Comparison of ENCODE assay signal across 8 cellular contexts in genomic region chr11:83158474-83158786, GRCh38. TPM values are rescaled to one million over a fixed set of nuclear protein-coding genes. Genes with fewer than 3 reads are reported as not detected.
DNase-seq lines count a peak whose midpoint lies in the region; ATAC-seq and TF ChIP-seq lines count a peak whose summit lies in the region.

No MANE protein-coding gene starts in this region.

- in situ Hi-C loops in transverse colon (cut with MboI; ENCODE audit: low pct_ligation_motif_present in 1 of 4, low pct_unique_long_range_greater_than_20kb in 1 of 4, low sequenced_read_pairs in 3 of 4): loop anchor here in 2 of 4 donors (10.0 to 25.0 kb wide), 2 partner anchors 84 to 246 kb away; partner anchors contain the start of genes DDIAS (in 1 of the 2), PRCP (in 1 of the 2) and RAB30 (in 1 of the 2)

- H3K27me3 ChIP-seq in body of pancreas (no peaks in the 10 kb centered on the region), lung (ENCODE audit: control insufficient read depth, insufficient read depth) (no peaks in the 10 kb centered on the region), transverse colon (no peaks in the 10 kb centered on the region)

- H3K36me3 ChIP-seq in body of pancreas (replicated peaks in 1 of 2; ENCODE audit: insufficient read depth in 1 of 2, low read depth in 2 of 2): no peaks in the 10 kb centered on the region
- H3K36me3 ChIP-seq in lung (ENCODE audit: control insufficient read depth in 2 of 2, insufficient read depth in 2 of 2, low read length in 2 of 2): no peaks in the 10 kb centered on the region
- H3K36me3 ChIP-seq in transverse colon: no peaks in the 10 kb centered on the region

- TF ChIP-seq CTCF in body of pancreas (IDR thresholded peaks at IDR 0.05): no peak
- no peak for TF ChIP-seq CTCF in lung (IDR thresholded peaks at IDR 0.05; ENCODE audit: control extremely low read depth, extremely low read depth)
- TF ChIP-seq CTCF in transverse colon (IDR thresholded peaks at IDR 0.05): no peak

- intact Hi-C loops in body of pancreas (cut with DNase I) (no loop called here), transverse colon (cut with DNase I; ENCODE audit: low total_unique reads) (loop anchor here (5.0 to 10.0 kb wide), 2 partner anchors 86 to 254 kb away; partner anchors contain the start of genes DDIAS, PRCP and RAB30)

- no peak for TF ChIP-seq EP300 in transverse colon (IDR thresholded peaks at IDR 0.05; ENCODE audit: low read depth)

- H3K4me3 ChIP-seq in body of pancreas: peak overlapping the region; percentile 91 to 98
- peak overlapping the region; percentile 94 for H3K4me3 ChIP-seq in lung
- H3K4me3 ChIP-seq in transverse colon: peak overlapping the region; percentile 80 to 99 (median 93)

- 0 to 1% methylated on average over 4 of the region's 4 CpGs for WGBS in body of pancreas, 2 donors
- WGBS in lung, 2 donors: 1 to 2% methylated on average over 4 of the region's 4 CpGs
- 0% methylated on average over 4 of the region's 4 CpGs for WGBS in transverse colon (ENCODE audit: low coverage in 1 of 2), 2 donors

- TF ChIP-seq POLR2A in body of pancreas (IDR thresholded peaks at IDR 0.05) (no peak), transverse colon (IDR thresholded peaks at IDR 0.05) (no peak)

- no peaks in the 10 kb centered on the region for H3K27me3 Mint-ChIP-seq in activated T-cell treated with anti-CD3 and anti-CD28 coated beads, Interleukin-2, amount 50 U/mL, for 4 hours (ENCODE audit: low read depth)

- no peaks in the 10 kb centered on the region for H3K9me3 Mint-ChIP-seq in activated T-cell treated with anti-CD3 and anti-CD28 coated beads, Interleukin-2, amount 50 U/mL, for 4 hours

- no peak for DNase-seq in activated T-cell treated with anti-CD3 and anti-CD28 coated beads, Interleukin-2, amount 50 U/mL, for 4 hours
- no peak for DNase-seq in activated T-cell treated with anti-CD3 and anti-CD28 coated beads, Interleukin-2, amount 50 U/mL, for 48 hours
- no peak for DNase-seq in body of pancreas
- no peak for DNase-seq in lung (ENCODE audit: low spot score)
- no peak for DNase-seq in transverse colon
- no peak for DNase-seq in HuH-7 (ENCODE audit: low spot score)

- H3K9me3 ChIP-seq in body of pancreas: no peaks in the 10 kb centered on the region
- H3K9me3 ChIP-seq in lung (ENCODE audit: control insufficient read depth in 2 of 2, insufficient read depth in 1 of 2, low read length in 1 of 2): no peaks in the 10 kb centered on the region
- no peaks in the 10 kb centered on the region for H3K9me3 ChIP-seq in transverse colon

- H3K36me3 Mint-ChIP-seq in activated T-cell treated with anti-CD3 and anti-CD28 coated beads, Interleukin-2, amount 50 U/mL, for 4 hours (ENCODE audit: insufficient read depth): peaks cover 40% of the 10 kb centered on the region

- peaks cover 42% of the 10 kb centered on the region for H3K4me1 Mint-ChIP-seq in activated T-cell treated with anti-CD3 and anti-CD28 coated beads, Interleukin-2, amount 50 U/mL, for 4 hours (ENCODE audit: low read depth)

- no peak for ATAC-seq in activated T-cell treated with anti-CD3 and anti-CD28 coated beads, Interleukin-2, amount 50 U/mL, for 4 hours
- ATAC-seq in body of pancreas: no peak
- ATAC-seq in lung (ENCODE audit: insufficient read depth, low FRiP score): no peak
- ATAC-seq in GM19023 (IDR thresholded peaks at IDR 0.05; ENCODE audit: unreplicated experiment): no peak
- no peak for ATAC-seq in HG03280 (IDR thresholded peaks at IDR 0.05; ENCODE audit: unreplicated experiment)

- H3K27ac ChIP-seq in body of pancreas (peak overlapping the region; percentile 92 to 100 (median 98)), lung (ENCODE audit: low read depth in 1 of 2, low read length in 1 of 2) (peak overlapping the region in 1 of 2 donors; percentile 97), transverse colon (peak overlapping the region; percentile 99 to 100 (median 100))

- H3K4me1 ChIP-seq in body of pancreas (peaks cover 42% of the 10 kb centered on the region), lung (ENCODE audit: control insufficient read depth in 2 of 2, insufficient read depth in 2 of 2, low read length in 2 of 2) (peaks cover 0 to 15% of the 10 kb centered on the region in 2 donors), transverse colon (peaks cover 16 to 43% (median 37%) of the 10 kb centered on the region in 4 donors)

- peak overlapping the region; percentile 99 for H3K4me3 Mint-ChIP-seq in activated T-cell treated with anti-CD3 and anti-CD28 coated beads, Interleukin-2, amount 50 U/mL, for 4 hours

RNA-seq across cellular contexts. Expression of gene PCF11, which starts 1.5 kb away (rescaled TPM):
- total RNA-seq in activated T-cell treated with anti-CD3 and anti-CD28 coated beads, Interleukin-2, amount 50 U/mL, for 4 hours: 10 to 100 TPM; 55.6 to 68.5 (median 64.8) TPM
- 10 to 100 TPM; 53.4 to 74.2 TPM for total RNA-seq in body of pancreas
- 10 to 100 TPM; 60.6 to 63.3 TPM for total RNA-seq in lung
- 10 to 100 TPM; 28.9 to 29.5 TPM for polyA plus RNA-seq in lung
- total RNA-seq in transverse colon: 100 to 1,000 TPM in 2 of 4 donors, 10 to 100 TPM in 2; 81.1 to 346 (median 154) TPM

RNA-seq across cellular contexts. Expression of gene ANKRD42, which starts 35.1 kb away (rescaled TPM):
- 1 to 10 TPM; 5.3 to 8.4 (median 8.0) TPM for total RNA-seq in activated T-cell treated with anti-CD3 and anti-CD28 coated beads, Interleukin-2, amount 50 U/mL, for 4 hours
- 1 to 10 TPM; 8.3 to 9.6 TPM for total RNA-seq in body of pancreas
- total RNA-seq in lung: 10 to 100 TPM; 17.0 to 20.3 TPM
- 1 to 10 TPM; 7.5 to 8.0 TPM for polyA plus RNA-seq in lung
- 10 to 100 TPM in 1 of 4 donors, 1 to 10 TPM in 3; 5.6 to 11.5 (median 8.9) TPM for total RNA-seq in transverse colon
